In the genomic region with DNA sequence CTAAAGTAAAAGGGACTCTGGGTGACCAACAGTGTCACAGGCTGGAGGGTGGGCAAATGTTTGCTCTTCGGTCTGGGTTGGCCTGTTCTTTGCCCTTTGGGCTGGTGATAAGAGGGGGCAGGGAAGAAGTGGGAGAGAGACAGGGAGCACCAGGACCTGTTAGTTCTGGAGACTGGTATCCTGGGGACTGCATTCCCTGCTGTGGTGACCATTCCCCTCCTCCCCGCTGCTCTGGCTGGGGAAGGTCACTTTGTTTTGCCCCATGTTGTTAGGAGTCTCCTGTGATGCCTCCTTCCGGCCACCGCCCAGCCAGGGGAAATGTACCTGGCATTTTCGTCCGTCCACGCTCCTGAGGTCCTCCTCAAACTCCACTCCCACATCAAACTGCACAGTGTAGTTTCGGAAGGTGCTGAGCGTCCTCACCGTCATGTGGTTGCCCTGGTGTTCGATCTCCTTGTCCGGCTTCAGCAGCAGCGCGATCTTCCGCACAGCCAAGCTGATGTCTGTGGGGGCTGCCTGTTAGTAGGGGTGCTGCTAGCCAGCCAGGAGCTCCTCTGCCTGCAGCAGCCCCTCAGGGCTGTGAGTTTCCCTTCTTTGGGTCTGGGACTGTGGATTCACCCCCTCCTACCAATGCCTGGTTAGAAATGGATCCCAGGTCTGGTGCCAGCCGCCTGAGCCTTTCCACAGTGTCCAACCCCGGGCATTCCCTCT, we compare ENCODE assay signal across 15 cellular contexts. TPM values are rescaled to one million over a fixed set of nuclear protein-coding genes. Genes with fewer than 3 reads are reported as not detected.
A peak's percentile ranks its signal among the peaks of the same experiment; 100 is the strongest.
DNase-seq lines count a peak whose midpoint lies in the region; ATAC-seq and TF ChIP-seq lines count a peak whose summit lies in the region.
"Had no signal": no experiment of that assay in that cellular context is flagged by ENCODE, and none has a peak within 500 bp of the region (broad histone marks: within the 10 kb centered on the region; RNA-seq: fewer than 3 reads in every experiment).

No MANE protein-coding gene starts in this region.

- intact Hi-C loops in CD4-positive, alpha-beta memory T cell (cut with micrococcal nuclease): no loop called here
- intact Hi-C loops in PC-9 (cut with micrococcal nuclease; ENCODE audit: unreplicated experiment): no loop called here

- peak overlapping the region; percentile 58 to 99 (median 95) for H3K4me3 Mint-ChIP-seq in CD4-positive, alpha-beta memory T cell
- peak overlapping the region; percentile 58 for H3K4me3 Mint-ChIP-seq in endothelial cell (ENCODE audit: unreplicated experiment)
- H3K4me3 Mint-ChIP-seq in nephron progenitor cell: peak overlapping the region; percentile 99

- peaks cover 0 to 19% of the 10 kb centered on the region in 2 donors for H3K36me3 Mint-ChIP-seq in CD4-positive, alpha-beta memory T cell
- H3K36me3 Mint-ChIP-seq in endothelial cell (ENCODE audit: low read depth, unreplicated experiment): peaks cover 11% of the 10 kb centered on the region
- peaks cover 2% of the 10 kb centered on the region for H3K36me3 Mint-ChIP-seq in nephron progenitor cell (ENCODE audit: low read depth)

- TF ChIP-seq POLR2A in Peyer's patch (IDR thresholded peaks at IDR 0.05): no peak

- no peaks in the 10 kb centered on the region for H3K9me3 ChIP-seq in CD4-positive, alpha-beta memory T cell (ENCODE audit: control insufficient read depth in 1 of 2, low read length in 2 of 2)
- H3K9me3 ChIP-seq in Peyer's patch (no peaks in the 10 kb centered on the region), PC-9 (ENCODE audit: insufficient read depth, low read depth) (no peaks in the 10 kb centered on the region)

- H2AFZ ChIP-seq in PC-9: no peak overlapping the region

- POLR2A ChIA-PET in CD4-positive, alpha-beta memory T cell (lab: Charles Lee; ENCODE audit: partially characterized antibody): no interaction called here
- POLR2A ChIA-PET in PC-9 (lab: Charles Lee; ENCODE audit: unreplicated experiment): no interaction called here

- H3K36me3 ChIP-seq in CD4-positive, alpha-beta memory T cell (ENCODE audit: insufficient read depth, low read length): no peaks in the 10 kb centered on the region
- H3K36me3 ChIP-seq in Peyer's patch: no peaks in the 10 kb centered on the region
- H3K36me3 ChIP-seq in PC-9 (ENCODE audit: low read depth): no peaks in the 10 kb centered on the region

- ATAC-seq in HG02642 (IDR thresholded peaks at IDR 0.05; ENCODE audit: poor library complexity, unreplicated experiment) (no peak), HG03045 (IDR thresholded peaks at IDR 0.05; ENCODE audit: unreplicated experiment) (no peak)

- no peaks in the 10 kb centered on the region for H4K20me1 ChIP-seq in PC-9 (ENCODE audit: insufficient read depth)

- H3K4me1 Mint-ChIP-seq in CD4-positive, alpha-beta memory T cell: peaks cover 23 to 44% (median 29%) of the 10 kb centered on the region in 4 donors
- H3K4me1 Mint-ChIP-seq in endothelial cell (ENCODE audit: unreplicated experiment) (peaks cover 46% of the 10 kb centered on the region), nephron progenitor cell (peaks cover 71% of the 10 kb centered on the region)

- no peaks in the 10 kb centered on the region for H3K9me2 ChIP-seq in PC-9 (ENCODE audit: insufficient read depth)

- DNase-seq in CD4-positive, alpha-beta memory T cell: peak in 1 of 5 donors; percentile 8
- no peak for DNase-seq in Peyer's patch
- no peak for DNase-seq in endothelial cell (ENCODE audit: low spot score)
- DNase-seq in nephron progenitor cell: no peak
- no peak for DNase-seq in PC-9
- DNase-seq in putamen (ENCODE audit: low spot score): no peak
- DNase-seq: activated CD8-positive, alpha-beta memory T cell treated with anti-CD3 and anti-CD28 coated beads, Interleukin-2, amount 50 U/mL, for 4 hours; AML-193; GOT3; NCI-H1105; NCI-H524 treated with DMSO at 0.1 percent for 48 hours had no signal

- no TSS peak for BruUV-seq in PC-9 (replicated peaks; lab: Mats Ljungman, UMichigan)

- no peak overlapping the region for H3K4me3 ChIP-seq in CD4-positive, alpha-beta memory T cell (ENCODE audit: low read length in 2 of 2)
- H3K4me3 ChIP-seq in Peyer's patch: peak overlapping the region; percentile 14 to 52 (median 21)
- no peak overlapping the region for H3K4me3 ChIP-seq in PC-9

- H3K9me3 Mint-ChIP-seq in CD4-positive, alpha-beta memory T cell: no peaks in the 10 kb centered on the region
- H3K9me3 Mint-ChIP-seq in endothelial cell (ENCODE audit: unreplicated experiment) (no peaks in the 10 kb centered on the region), nephron progenitor cell (no peaks in the 10 kb centered on the region)
- H3K9me3 Mint-ChIP-seq: stimulated activated naive CD8-positive, alpha-beta T cell treated with anti-CD3 and anti-CD28 coated beads, Interleukin-15, Interleukin-2, amounts not matched to agents 100 ng/mL and 50 ng/mL, for 24 hours had no signal

- peaks cover 6% of the 10 kb centered on the region; the same call in 1 of the 2 replicates for H3F3A ChIP-seq in PC-9 (ENCODE audit: insufficient read depth, low read depth)

- CTCF ChIA-PET in CD4-positive, alpha-beta memory T cell (lab: Charles Lee; ENCODE audit: partially characterized antibody): interaction anchor here (1.5 kb wide), 1 partner anchor 16 kb away, joined by 3 read pairs; no protein-coding TSS in a partner anchor
- CTCF ChIA-PET in PC-9 (lab: Charles Lee): interaction anchor here (0.6 kb wide), 1 partner anchor 24 kb away, joined by 11 read pairs; no protein-coding TSS in a partner anchor

- H3K4me1 ChIP-seq in CD4-positive, alpha-beta memory T cell (ENCODE audit: insufficient read depth, low read length): peaks cover 24% of the 10 kb centered on the region
- H3K4me1 ChIP-seq in Peyer's patch (peaks cover 0 to 29% (median 7%) of the 10 kb centered on the region in 4 donors), PC-9 (replicated peaks; ENCODE audit: insufficient read depth) (peaks cover 19% of the 10 kb centered on the region)

- H3K27me3 ChIP-seq in CD4-positive, alpha-beta memory T cell (ENCODE audit: insufficient read depth, low read length): no peaks in the 10 kb centered on the region
- H3K27me3 ChIP-seq in Peyer's patch: no peaks in the 10 kb centered on the region
- no peaks in the 10 kb centered on the region for H3K27me3 ChIP-seq in PC-9 (ENCODE audit: insufficient read depth, low read depth)

- TF ChIP-seq CTCF in Peyer's patch (IDR thresholded peaks at IDR 0.05) (no peak), endothelial cell (IDR thresholded peaks at IDR 0.05; ENCODE audit: unreplicated experiment) (no peak), nephron progenitor cell (IDR thresholded peaks at IDR 0.05) (no peak), PC-9 (conservative IDR thresholded peaks at IDR 0.05) (no peak)

- H3K79me2 ChIP-seq in PC-9 (ENCODE audit: low read depth): peaks cover 5% of the 10 kb centered on the region; the same call in 1 of the 2 replicates

- H3K27ac ChIP-seq in CD4-positive, alpha-beta memory T cell (ENCODE audit: low read depth, low read length): no peak overlapping the region
- H3K27ac ChIP-seq in Peyer's patch: peak overlapping the region in 3 of 4 donors; percentile 16 to 85 (median 18)
- H3K27ac ChIP-seq in PC-9: no peak overlapping the region

- H3K27ac Mint-ChIP-seq in CD4-positive, alpha-beta memory T cell: peak overlapping the region in 6 of 7 donors; percentile 0 to 94 (median 48)
- H3K27ac Mint-ChIP-seq in endothelial cell (ENCODE audit: unreplicated experiment) (no peak overlapping the region), nephron progenitor cell (no peak overlapping the region)
- H3K27ac Mint-ChIP-seq: stimulated activated naive CD8-positive, alpha-beta T cell treated with anti-CD3 and anti-CD28 coated beads, Interleukin-15, Interleukin-2, amounts not matched to agents 100 ng/mL and 50 ng/mL, for 24 hours had no signal

- H3K27me3 Mint-ChIP-seq in CD4-positive, alpha-beta memory T cell: no peaks in the 10 kb centered on the region
- peaks cover 14% of the 10 kb centered on the region for H3K27me3 Mint-ChIP-seq in endothelial cell (ENCODE audit: unreplicated experiment)
- peaks cover 20% of the 10 kb centered on the region for H3K27me3 Mint-ChIP-seq in nephron progenitor cell (ENCODE audit: low read depth, poor library complexity)
- H3K27me3 Mint-ChIP-seq: stimulated activated naive CD8-positive, alpha-beta T cell treated with anti-CD3 and anti-CD28 coated beads, Interleukin-15, Interleukin-2, amounts not matched to agents 100 ng/mL and 50 ng/mL, for 24 hours had no signal

- H3K4me2 ChIP-seq in PC-9: no peak overlapping the region

RNA-seq across cellular contexts. Expression of a gene that starts 0.6 kb away (rescaled TPM):
- 1 to 10 TPM; 1.2 to 1.3 TPM for total RNA-seq in CD4-positive, alpha-beta memory T cell
- not detected for polyA plus RNA-seq in CD4-positive, alpha-beta memory T cell
- total RNA-seq in Peyer's patch: 10 to 100 TPM in 1 of 4 donors, 1 to 10 TPM in 2, not detected in 1; 3.7 to 64.4 (median 4.3) TPM
- total RNA-seq in endothelial cell (ENCODE audit: unreplicated experiment): 1.0 TPM
- total RNA-seq in PC-9 (2021): 0.74 and 1.3 TPM in 2 replicates
- total RNA-seq: astrocyte had no signal

RNA-seq across cellular contexts. Expression of a gene that starts 2.1 kb away (rescaled TPM):
- total RNA-seq in CD4-positive, alpha-beta memory T cell: 10 to 100 TPM; 50.7 to 58.5 TPM
- 1 to 10 TPM; 6.7 to 7.5 TPM for polyA plus RNA-seq in CD4-positive, alpha-beta memory T cell
- total RNA-seq in Peyer's patch (100 to 1,000 TPM in 1 of 4 donors, 10 to 100 TPM in 3; 35.0 to 120 (median 57.3) TPM), endothelial cell (ENCODE audit: unreplicated experiment) (134 TPM), PC-9 (2021) (111 and 153 TPM in 2 replicates)

RNA-seq across cellular contexts. Expression of a gene that starts 19.1 kb away (rescaled TPM):
- 10 to 100 TPM; 30.7 to 33.6 TPM for total RNA-seq in CD4-positive, alpha-beta memory T cell
- polyA plus RNA-seq in CD4-positive, alpha-beta memory T cell: 1 to 10 TPM; 4.9 to 9.6 TPM
- total RNA-seq in Peyer's patch (10 to 100 TPM; 44.6 to 87.7 (median 51.5) TPM), endothelial cell (ENCODE audit: unreplicated experiment) (62.3 TPM), PC-9 (2021) (70.4 and 72.9 TPM in 2 replicates)

RNA-seq across cellular contexts. Expression of a gene that starts 35.8 kb away (rescaled TPM):
- total RNA-seq in CD4-positive, alpha-beta memory T cell: 1 to 10 TPM in 1 of 2 experiments, under 1 TPM in 1; 0.86 to 2.3 TPM
- polyA plus RNA-seq in CD4-positive, alpha-beta memory T cell: under 1 TPM; 0.44 to 0.53 TPM
- total RNA-seq in Peyer's patch (100 to 1,000 TPM in 3 of 4 donors, 10 to 100 TPM in 1; 27.5 to 151 (median 125) TPM), endothelial cell (ENCODE audit: unreplicated experiment) (1.4 TPM), PC-9 (2021) (20.5 and 24.0 TPM in 2 replicates)

Comparison
In these comparisons a context has a peak if more than half of its experiments do, and no peak if none do; other contexts are left out.
1. H3K27ac ChIP-seq: peak in Peyer's patch (3 of 4); none in CD4-positive, alpha-beta memory T cell (single experiment) and PC-9 (single experiment).
2. H3K4me3 ChIP-seq: peak in Peyer's patch (4 of 4); none in CD4-positive, alpha-beta memory T cell (0 of 2) and PC-9 (single experiment).
3. H3K27ac Mint-ChIP-seq: peak in CD4-positive, alpha-beta memory T cell (6 of 7); none in endothelial cell (single experiment) and nephron progenitor cell (single experiment).
4. Peak in every context shown above with its lines, with median percentiles within 50 percentile points of each other: H3K4me3 Mint-ChIP-seq.